In genomic region chr11:119641991-119642745, GRCh38 we compare ENCODE assay signal across 8 cellular contexts.
A peak's percentile ranks its signal among the peaks of the same experiment; 100 is the strongest.
DNase-seq lines count a peak whose midpoint lies in the region; TF ChIP-seq lines count a peak whose summit lies in the region.

No MANE protein-coding gene starts in this region.

- no peaks in the 10 kb centered on the region for H3K36me3 Mint-ChIP-seq in osteocyte (ENCODE audit: unreplicated experiment)

- H3K4me1 Mint-ChIP-seq in osteocyte (ENCODE audit: unreplicated experiment), result no peaks in the 10 kb centered on the region

- no peak overlapping the region for H3K4me3 Mint-ChIP-seq in osteocyte (ENCODE audit: unreplicated experiment)

- H3K4me3 ChIP-seq in cardiac fibroblast (replicated peaks in 1 of 2; ENCODE audit: low read depth in 2 of 2, low read length in 2 of 2), result no peak overlapping the region

- peak; percentile 88 for TF ChIP-seq CTCF in 22Rv1 (IDR thresholded peaks at IDR 0.05)
- peak; percentile 50 for TF ChIP-seq CTCF in cardiac fibroblast (IDR thresholded peaks at IDR 0.05; ENCODE audit: low read depth, low read length)
- TF ChIP-seq CTCF in osteocyte (IDR thresholded peaks at IDR 0.05), result peak; percentile 47

- DNase-seq in ELF-1 (ENCODE audit: low read depth, low spot score) (peak; percentile 79), NCI-H2171 (lab: John Stamatoyannopoulos, UW) (peak; percentile 25), cardiac fibroblast (ENCODE audit: low read depth in 2 of 2) (peak; percentile 11 to 23), osteocyte (ENCODE audit: extremely low spot score, unreplicated experiment) (no peak), NCI-H1694 treated with DMSO at 0.1 percent for 48 hours (lab: John Stamatoyannopoulos, UW) (no peak), putamen (ENCODE audit: low spot score) (no peak), cerebellar nuclear complex (lab: John Stamatoyannopoulos, UW) (no peak)

- no peak overlapping the region for H3K27ac Mint-ChIP-seq in osteocyte (ENCODE audit: unreplicated experiment)

- no peaks in the 10 kb centered on the region for H3K9me3 Mint-ChIP-seq in osteocyte (ENCODE audit: unreplicated experiment)

- no peak overlapping the region for H3K27ac ChIP-seq in 22Rv1

- H3K27me3 Mint-ChIP-seq in osteocyte (ENCODE audit: unreplicated experiment), result peaks cover 11% of the 10 kb centered on the region

Comparison
In these comparisons a context has a peak if more than half of its experiments do, and no peak if none do; other contexts are left out.
1. DNase-seq: peak in ELF-1 (single experiment), NCI-H2171 (single experiment) and cardiac fibroblast (2 of 2); none in osteocyte (single experiment), NCI-H1694 treated with DMSO at 0.1 percent for 48 hours (single experiment), putamen (single experiment) and cerebellar nuclear complex (0 of 2).
2. Peak in every context shown above with its lines, with median percentiles within 50 percentile points of each other: CTCF ChIP-seq.